19 cellular contexts compared by ENCODE assay signal in the genomic region with DNA sequence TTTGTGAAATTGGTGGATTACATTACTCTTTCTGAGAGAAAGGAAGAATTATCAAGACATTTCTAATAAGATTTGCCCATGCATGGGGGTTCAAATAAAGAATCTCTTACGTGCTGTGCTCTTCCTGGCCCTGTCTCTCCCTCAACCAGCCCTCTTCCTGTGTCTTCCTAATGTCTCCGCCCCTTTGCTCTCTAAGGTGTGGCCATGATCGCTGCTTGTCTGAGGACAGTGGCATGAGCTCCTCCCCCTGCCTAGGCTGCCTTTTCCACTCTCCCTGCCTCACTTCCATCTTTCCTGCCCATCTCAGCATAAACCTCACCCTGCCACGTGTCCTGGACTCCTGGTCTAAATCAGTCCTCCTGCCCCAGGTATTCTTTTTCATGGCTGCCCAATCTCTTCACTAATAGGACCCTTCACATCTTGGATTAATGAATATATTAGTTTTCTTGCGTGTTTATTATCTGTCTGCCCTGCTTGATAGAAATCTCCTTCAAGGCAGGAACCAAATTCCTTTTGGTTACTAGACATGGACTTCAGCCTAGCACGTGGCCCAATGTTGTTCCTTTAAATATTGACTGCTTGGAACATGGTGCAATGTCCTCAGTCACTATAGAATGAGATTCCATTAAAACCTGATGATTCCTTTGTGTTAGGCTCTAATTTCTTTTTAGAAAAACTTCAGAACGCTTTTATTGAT.
DNase-seq lines count a peak whose midpoint lies in the region; ATAC-seq and TF ChIP-seq lines count a peak whose summit lies in the region.
"Had no signal": no experiment of that assay in that cellular context is flagged by ENCODE, and none has a peak within 500 bp of the region (broad histone marks: within the 10 kb centered on the region; RNA-seq: fewer than 3 reads in every experiment).

No MANE protein-coding gene starts in this region.

- no peak overlapping the region for H3K4me2 ChIP-seq in GM23338
- H3K4me2 ChIP-seq: BLaER1 had no signal

- POLR2A ChIA-PET in activated CD8-positive, alpha-beta T cell treated with anti-CD3 and anti-CD28 coated beads, Interleukin-2, amount 10 ng/mL, durations not matched to agents 7 days and 5 days (lab: Charles Lee): no interaction called here

- peak; percentile 20 for DNase-seq in Caki2 (ENCODE audit: low read depth)
- peak; percentile 83 for DNase-seq in GM23338 (ENCODE audit: low spot score)
- peak; percentile 51 for DNase-seq in NCI-H69 (lab: John Stamatoyannopoulos, UW)
- DNase-seq in erythroblast (lab: John Stamatoyannopoulos, UW): peak; percentile 4 to 23
- no peak for DNase-seq in activated effector memory CD4-positive, alpha-beta T cell treated with Interleukin-2 at 50 U/mL for 16 hours
- no peak for DNase-seq in activated CD8-positive, alpha-beta T cell treated with anti-CD3 and anti-CD28 coated beads, Interleukin-2, amount 10 ng/mL, durations not matched to agents 7 days and 5 days
- DNase-seq in islet precursor cell: no peak
- DNase-seq: activated CD8-positive, alpha-beta T cell treated with anti-CD3 and anti-CD28 coated beads for 36 hours; GF-D8; hippocampal formation; left ventricle myocardium inferior; posterior cingulate gyrus had no signal

- no peak overlapping the region for H3K27ac ChIP-seq in GM23338 (ENCODE audit: low read depth)
- H3K27ac ChIP-seq: BLaER1, cardiac muscle cell, left ventricle myocardium inferior, skin epidermis, tibial nerve had no signal

- in situ Hi-C loops in Caki2 (cut with HindIII; ENCODE audit: low pct_unique_long_range_greater_than_20kb, low sequenced_read_pairs): no loop called here

- H3K79me2 ChIP-seq in GM23338 (replicated peaks; ENCODE audit: insufficient read depth): no peaks in the 10 kb centered on the region

- H3K27me3 Mint-ChIP-seq in GM23338 (ENCODE audit: insufficient read depth, low read depth, poor library complexity): no peaks in the 10 kb centered on the region
- H3K27me3 Mint-ChIP-seq in activated CD8-positive, alpha-beta T cell treated with anti-CD3 and anti-CD28 coated beads, Interleukin-2, amount 10 ng/mL, durations not matched to agents 7 days and 5 days (ENCODE audit: low read depth): no peaks in the 10 kb centered on the region

- CTCF ChIA-PET in activated CD8-positive, alpha-beta T cell treated with anti-CD3 and anti-CD28 coated beads, Interleukin-2, amount 10 ng/mL, durations not matched to agents 7 days and 5 days (lab: Charles Lee): interaction anchor here (0.6 kb wide), 1 partner anchor 25 kb away, joined by 3 read pairs; no protein-coding TSS in a partner anchor

- peaks cover 4% of the 10 kb centered on the region for H3K4me1 Mint-ChIP-seq in GM23338
- H3K4me1 Mint-ChIP-seq in activated CD8-positive, alpha-beta T cell treated with anti-CD3 and anti-CD28 coated beads, Interleukin-2, amount 10 ng/mL, durations not matched to agents 7 days and 5 days (ENCODE audit: low read depth): no peaks in the 10 kb centered on the region
- H3K4me1 Mint-ChIP-seq: stimulated activated effector memory CD8-positive, alpha-beta T cell treated with anti-CD3 and anti-CD28 coated beads, Interleukin-12 subunit alpha, Interleukin-12 subunit beta, amount 100 ng/mL, for 72 hours had no signal

- H3K27me3 ChIP-seq in GM23338 (ENCODE audit: insufficient read depth): no peaks in the 10 kb centered on the region
- H3K27me3 ChIP-seq: BLaER1, cardiac muscle cell, tibial nerve had no signal

- TF ChIP-seq CTCF in GM23338 (conservative IDR thresholded peaks at IDR 0.05; ENCODE audit: low read depth in 2 of 2): no peak

- no peaks in the 10 kb centered on the region for H3K36me3 ChIP-seq in GM23338 (ENCODE audit: insufficient read depth)
- H3K36me3 ChIP-seq: BLaER1, cardiac muscle cell, left ventricle myocardium inferior, tibial nerve had no signal

- no peak overlapping the region for H3K4me3 Mint-ChIP-seq in GM23338
- H3K4me3 Mint-ChIP-seq in activated CD8-positive, alpha-beta T cell treated with anti-CD3 and anti-CD28 coated beads, Interleukin-2, amount 10 ng/mL, durations not matched to agents 7 days and 5 days: no peak overlapping the region
- H3K4me3 Mint-ChIP-seq: activated CD8-positive, alpha-beta T cell treated with anti-CD3 and anti-CD28 coated beads for 36 hours; activated T-helper 1 cell treated with anti-CD3 and anti-CD28 coated beads, Interleukin-12 subunit alpha, Interleukin-12 subunit beta, Interleukin-2, Interleukin-4 antibody, amounts not matched to agents 30 ng/mL and 10 ng/mL and 1 ng/mL, durations not matched to agents 14 hours and 24 hours and 36 hours; stimulated activated effector memory CD8-positive, alpha-beta T cell treated with anti-CD3 and anti-CD28 coated beads, Interleukin-12 subunit alpha, Interleukin-12 subunit beta, amount 100 ng/mL, for 72 hours had no signal

- H3K36me3 Mint-ChIP-seq in GM23338 (ENCODE audit: low read depth): no peaks in the 10 kb centered on the region
- H3K36me3 Mint-ChIP-seq in activated CD8-positive, alpha-beta T cell treated with anti-CD3 and anti-CD28 coated beads, Interleukin-2, amount 10 ng/mL, durations not matched to agents 7 days and 5 days (ENCODE audit: low read depth): no peaks in the 10 kb centered on the region
- H3K36me3 Mint-ChIP-seq: stimulated activated effector memory CD8-positive, alpha-beta T cell treated with anti-CD3 and anti-CD28 coated beads, Interleukin-12 subunit alpha, Interleukin-12 subunit beta, amount 100 ng/mL, for 72 hours had no signal

- peak overlapping the region; percentile 83; the same call in 1 of the 2 replicates for H2AFZ ChIP-seq in GM23338

- TF ChIP-seq POLR2A in erythroblast (IDR thresholded peaks at IDR 0.05; ENCODE audit: low read length): no peak

- peaks cover 2% of the 10 kb centered on the region; the same call in 1 of the 2 replicates for H3K4me1 ChIP-seq in GM23338 (ENCODE audit: insufficient read depth)
- H3K4me1 ChIP-seq: left ventricle myocardium inferior, tibial nerve had no signal

- H3K4me3 ChIP-seq in GM23338: no peak overlapping the region
- H3K4me3 ChIP-seq: BLaER1, cardiac muscle cell, left ventricle myocardium inferior, skin epidermis, tibial nerve had no signal

- H3K9me3 Mint-ChIP-seq in GM23338: no peaks in the 10 kb centered on the region
- no peaks in the 10 kb centered on the region for H3K9me3 Mint-ChIP-seq in activated CD8-positive, alpha-beta T cell treated with anti-CD3 and anti-CD28 coated beads, Interleukin-2, amount 10 ng/mL, durations not matched to agents 7 days and 5 days (ENCODE audit: insufficient read depth)
- H3K9me3 Mint-ChIP-seq: activated CD8-positive, alpha-beta T cell treated with anti-CD3 and anti-CD28 coated beads for 36 hours had no signal

- no peaks in the 10 kb centered on the region for H4K20me1 ChIP-seq in GM23338 (replicated peaks; ENCODE audit: insufficient read depth)
- H4K20me1 ChIP-seq: BLaER1 had no signal

- ATAC-seq in GM23338 (peak; percentile 96), GM21360 (IDR thresholded peaks at IDR 0.05; ENCODE audit: unreplicated experiment) (no peak)
- ATAC-seq in activated CD8-positive, alpha-beta T cell treated with anti-CD3 and anti-CD28 coated beads, Interleukin-2, amount 10 ng/mL, durations not matched to agents 7 days and 5 days: no peak
- ATAC-seq: activated CD8-positive, alpha-beta T cell treated with anti-CD3 and anti-CD28 coated beads for 36 hours; stimulated activated effector memory CD8-positive, alpha-beta T cell treated with anti-CD3 and anti-CD28 coated beads, Interleukin-12 subunit alpha, Interleukin-12 subunit beta, amount 100 ng/mL, for 72 hours had no signal

- H3K9me2 ChIP-seq in GM23338 (ENCODE audit: insufficient read depth): 0 out of 2 replicates have a peak, but pooled peaks cover 6% of the 10 kb centered on the region

- H3F3A ChIP-seq in GM23338 (replicated peaks; ENCODE audit: low read depth): no peaks in the 10 kb centered on the region

- no peak overlapping the region for H3K27ac Mint-ChIP-seq in GM23338
- no peak overlapping the region for H3K27ac Mint-ChIP-seq in activated CD8-positive, alpha-beta T cell treated with anti-CD3 and anti-CD28 coated beads, Interleukin-2, amount 10 ng/mL, durations not matched to agents 7 days and 5 days
- H3K27ac Mint-ChIP-seq: activated CD8-positive, alpha-beta T cell treated with anti-CD3 and anti-CD28 coated beads for 36 hours; activated T-helper 1 cell treated with anti-CD3 and anti-CD28 coated beads, Interleukin-12 subunit alpha, Interleukin-12 subunit beta, Interleukin-2, Interleukin-4 antibody, amounts not matched to agents 30 ng/mL and 10 ng/mL and 1 ng/mL, durations not matched to agents 14 hours and 24 hours and 36 hours; stimulated activated effector memory CD8-positive, alpha-beta T cell treated with anti-CD3 and anti-CD28 coated beads, Interleukin-12 subunit alpha, Interleukin-12 subunit beta, amount 100 ng/mL, for 72 hours had no signal

TF ChIP-seq in GM23338, 12 proteins besides CTCF, POLR2A, EP300 and RAD21 (continues in another document):
- TF ChIP-seq NANOG (IDR thresholded peaks at IDR 0.05; ENCODE audit: borderline replicate concordance) (no peak), POLR2AphosphoS5 (IDR thresholded peaks at IDR 0.05; ENCODE audit: low read depth) (no peak), CREB1 (CRISPR knock-in tag; IDR thresholded peaks at IDR 0.05; ENCODE audit: low read depth) (no peak), EZH2phosphoT487 (IDR thresholded peaks at IDR 0.05; ENCODE audit: unreplicated experiment) (no peak)

Comparison
In these comparisons a context has a peak if more than half of its experiments do, and no peak if none do; other contexts are left out.
1. DNase-seq: peak in Caki2 (single experiment), GM23338 (single experiment), NCI-H69 (single experiment) and erythroblast (2 of 2); none in activated effector memory CD4-positive, alpha-beta T cell treated with Interleukin-2 at 50 U/mL for 16 hours (single experiment), activated CD8-positive, alpha-beta T cell treated with anti-CD3 and anti-CD28 coated beads, Interleukin-2, amount 10 ng/mL, durations not matched to agents 7 days and 5 days (single experiment) and islet precursor cell (single experiment).